ENCODE assay signal across 1 cellular context in the genomic region with DNA sequence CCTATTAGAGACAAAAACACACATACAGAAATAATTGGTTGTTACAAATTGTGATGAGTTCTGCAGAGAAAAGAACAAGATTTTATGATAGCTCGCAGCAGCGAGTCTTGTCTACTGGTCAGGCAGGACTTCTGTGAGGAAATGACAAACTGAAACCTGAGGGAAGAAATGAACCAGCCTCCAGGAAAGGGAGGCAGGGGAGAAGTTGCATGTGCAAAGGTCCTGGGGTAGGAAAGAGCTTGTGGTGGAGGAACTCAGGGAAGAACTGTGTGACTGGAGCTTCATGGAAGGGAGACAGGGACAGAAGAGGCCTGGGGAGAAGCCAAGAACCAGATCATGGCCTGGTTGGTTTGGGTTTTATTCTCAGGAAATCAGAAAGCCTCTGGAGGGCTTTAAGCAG.
TF ChIP-seq lines count a peak whose summit lies in the region.

No MANE protein-coding gene starts in this region.

TF ChIP-seq in A549, 52 proteins besides CTCF, POLR2A, EP300 and RAD21:
- TF ChIP-seq, protein P1, sequence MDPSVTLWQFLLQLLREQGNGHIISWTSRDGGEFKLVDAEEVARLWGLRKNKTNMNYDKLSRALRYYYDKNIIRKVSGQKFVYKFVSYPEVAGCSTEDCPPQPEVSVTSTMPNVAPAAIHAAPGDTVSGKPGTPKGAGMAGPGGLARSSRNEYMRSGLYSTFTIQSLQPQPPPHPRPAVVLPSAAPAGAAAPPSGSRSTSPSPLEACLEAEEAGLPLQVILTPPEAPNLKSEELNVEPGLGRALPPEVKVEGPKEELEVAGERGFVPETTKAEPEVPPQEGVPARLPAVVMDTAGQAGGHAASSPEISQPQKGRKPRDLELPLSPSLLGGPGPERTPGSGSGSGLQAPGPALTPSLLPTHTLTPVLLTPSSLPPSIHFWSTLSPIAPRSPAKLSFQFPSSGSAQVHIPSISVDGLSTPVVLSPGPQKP (IDR thresholded peaks at IDR 0.05; ENCODE audit: low read depth, low read length), result no peak
- TF ChIP-seq TFCP2L1 (CRISPR knock-in tag; IDR thresholded peaks at IDR 0.05) (no peak), RFX5 (IDR thresholded peaks at IDR 0.05) (no peak), CBX8 (IDR thresholded peaks at IDR 0.05) (no peak), KDM5A (IDR thresholded peaks at IDR 0.05) (no peak), E2F6 (IDR thresholded peaks at IDR 0.05; ENCODE audit: borderline replicate concordance, low read depth) (no peak), JUN (IDR thresholded peaks at IDR 0.05) (no peak), ZFP36 (IDR thresholded peaks at IDR 0.05; ENCODE audit: borderline replicate concordance, partially characterized antibody) (no peak), ZSCAN20 (CRISPR knock-in tag; IDR thresholded peaks at IDR 0.05) (no peak), POLR2AphosphoS2 (conservative IDR thresholded peaks at IDR 0.05; ENCODE audit: low read length) (no peak), BHLHE40 (IDR thresholded peaks at IDR 0.05; ENCODE audit: low read depth, low read length) (no peak), BCL3 (IDR thresholded peaks at IDR 0.05) (no peak), HMGXB4 (CRISPR knock-in tag; IDR thresholded peaks at IDR 0.05; ENCODE audit: borderline replicate concordance) (no peak), JUNB (IDR thresholded peaks at IDR 0.05) (no peak)
